In the genomic region with DNA sequence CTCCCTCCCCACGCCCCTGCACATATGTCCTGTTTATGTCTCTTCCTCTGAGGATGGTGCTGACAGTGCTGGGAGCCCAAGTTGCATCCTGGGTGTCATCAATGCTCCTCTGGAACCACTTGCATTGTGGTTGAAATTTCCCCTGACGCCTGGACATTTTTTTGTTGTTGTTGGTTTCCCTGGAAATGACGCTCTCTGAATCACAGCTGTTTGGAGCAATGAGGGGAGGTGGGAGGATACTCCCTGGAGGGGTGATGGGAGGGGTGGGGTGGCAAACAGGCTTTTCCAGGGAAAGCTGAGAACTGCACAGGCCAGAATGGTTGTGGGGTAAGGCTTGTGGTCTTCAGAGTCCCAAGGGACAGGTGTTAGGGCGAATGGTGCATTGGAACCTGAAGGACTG, we compare ENCODE assay signal across 24 cellular contexts.
DNase-seq lines count a peak whose midpoint lies in the region; ATAC-seq and TF ChIP-seq lines count a peak whose summit lies in the region.
"Had no signal": no experiment of that assay in that cellular context is flagged by ENCODE, and none has a peak within 500 bp of the region (broad histone marks: within the 10 kb centered on the region; RNA-seq: fewer than 3 reads in every experiment).

No MANE protein-coding gene starts in this region.

- DNase-seq in NCI-H2107 treated with DMSO at 0.1 percent for 48 hours (lab: John Stamatoyannopoulos, UW; ENCODE audit: unreplicated experiment) (peak; percentile 35), NCI-H2107 (lab: John Stamatoyannopoulos, UW) (no peak), NCI-H2171 treated with DMSO at 0.1 percent for 48 hours (lab: John Stamatoyannopoulos, UW) (peak; percentile 40), fibroblast of pulmonary artery (ENCODE audit: low read depth) (peak; percentile 73), stromal cell of bone marrow (ENCODE audit: low read depth) (peak; percentile 20)
- no peak for DNase-seq in central memory CD4-positive, alpha-beta T cell
- DNase-seq: activated CD4-positive, alpha-beta T cell treated with anti-CD3 and anti-CD28 coated beads, Interleukin-2, amount 50 U/mL, for 1 hour; activated CD8-positive, alpha-beta memory T cell treated with anti-CD3 and anti-CD28 coated beads, Interleukin-2, amount 10 ng/mL, durations not matched to agents 7 days and 5 days; activated naive CD4-positive, alpha-beta T cell treated with Interleukin-2 at 50 U/mL for 16 hours; activated T-cell treated with anti-CD3 and anti-CD28 coated beads, Interleukin-2, amount 50 U/mL, for 48 hours; adrenal gland; body of pancreas; CD4-positive, alpha-beta memory T cell; kidney glomerular epithelial cell; NCI-H1048; NCI-H1694 treated with DMSO at 0.1 percent for 48 hours; NCI-H226; NCI-H82; right cardiac atrium; stimulated activated CD4-positive, alpha-beta T cell treated with anti-CD3 and anti-CD28 coated beads, Interleukin-4, amount 100 ng/mL, for 1 hour had no signal

- no peak overlapping the region for H3K4me3 ChIP-seq in fibroblast of pulmonary artery (replicated peaks; ENCODE audit: low read depth, low read length)
- H3K4me3 ChIP-seq: adrenal gland, body of pancreas, GM23338, heart right ventricle had no signal

- TF ChIP-seq CTCF in fibroblast of pulmonary artery (IDR thresholded peaks at IDR 0.05; ENCODE audit: low read length, missing control alignments): no peak

- ATAC-seq in GM21717 (IDR thresholded peaks at IDR 0.05; ENCODE audit: unreplicated experiment): no peak
- ATAC-seq in HG02884 (IDR thresholded peaks at IDR 0.05; ENCODE audit: unreplicated experiment): no peak
- ATAC-seq: activated CD8-positive, alpha-beta memory T cell treated with anti-CD3 and anti-CD28 coated beads, Interleukin-2, amount 10 ng/mL, durations not matched to agents 7 days and 5 days; body of pancreas; right cardiac atrium had no signal

Comparison
In these comparisons a context has a peak if more than half of its experiments do, and no peak if none do; other contexts are left out.
1. DNase-seq: peak in NCI-H2107 treated with DMSO at 0.1 percent for 48 hours (single experiment), NCI-H2171 treated with DMSO at 0.1 percent for 48 hours (single experiment), fibroblast of pulmonary artery (single experiment) and stromal cell of bone marrow (single experiment); none in NCI-H2107 (single experiment) and central memory CD4-positive, alpha-beta T cell (single experiment).